9 cellular contexts compared by ENCODE assay signal in the genomic region with DNA sequence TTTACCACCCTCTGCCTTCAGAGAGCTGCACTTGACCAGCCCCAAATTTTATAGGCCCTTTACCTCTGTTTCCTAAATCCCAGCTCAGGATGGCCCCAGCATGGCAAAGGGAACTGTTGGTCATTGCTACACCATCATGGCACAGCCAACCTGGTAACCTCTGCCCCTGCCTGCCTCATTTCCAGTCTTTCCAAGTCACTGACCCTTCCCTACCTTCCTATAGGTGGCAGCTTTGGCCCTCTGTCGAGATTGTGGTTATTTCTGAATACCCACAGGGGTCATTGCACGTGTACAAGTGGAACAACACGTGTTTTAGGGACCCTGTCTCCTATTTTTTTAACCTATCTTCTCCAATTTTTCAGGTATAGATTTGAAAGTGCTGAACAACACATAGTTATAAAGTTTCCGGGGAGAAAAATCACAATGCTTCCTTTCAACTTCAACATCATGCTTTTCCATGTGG. TPM values are rescaled to one million over a fixed set of nuclear protein-coding genes. Genes with fewer than 3 reads are reported as not detected.
DNase-seq lines count a peak whose midpoint lies in the region; ATAC-seq and TF ChIP-seq lines count a peak whose summit lies in the region.
"Had no signal": no experiment of that assay in that cellular context is flagged by ENCODE, and none has a peak within 500 bp of the region (broad histone marks: within the 10 kb centered on the region; RNA-seq: fewer than 3 reads in every experiment).

No MANE protein-coding gene starts in this region.

- H3K4me3 ChIP-seq in Loucy (ENCODE audit: low read length, poor library complexity, severe bottlenecking): no peak overlapping the region
- H3K4me3 ChIP-seq in ascending aorta: peak overlapping the region; percentile 62 to 92

- H3K9me3 ChIP-seq in Loucy (ENCODE audit: insufficient read depth, low read depth, low read length): no peaks in the 10 kb centered on the region
- no peaks in the 10 kb centered on the region for H3K9me3 ChIP-seq in ascending aorta

- no peaks in the 10 kb centered on the region for H3K9me2 ChIP-seq in Loucy (replicated peaks; ENCODE audit: low read depth, low read length)

- H3K36me3 Mint-ChIP-seq in nephron (ENCODE audit: low read depth): no peaks in the 10 kb centered on the region
- H3K36me3 Mint-ChIP-seq in naive thymus-derived CD8-positive, alpha-beta T cell: no peaks in the 10 kb centered on the region

- peaks cover 43% of the 10 kb centered on the region for H3K27me3 Mint-ChIP-seq in nephron (ENCODE audit: low read depth)
- peaks cover 17 to 37% (median 35%) of the 10 kb centered on the region in 5 donors for H3K27me3 Mint-ChIP-seq in naive thymus-derived CD8-positive, alpha-beta T cell

- no peaks in the 10 kb centered on the region for H3K9me3 Mint-ChIP-seq in nephron
- H3K9me3 Mint-ChIP-seq in naive thymus-derived CD8-positive, alpha-beta T cell: no peaks in the 10 kb centered on the region
- H3K9me3 Mint-ChIP-seq: activated CD8-positive, alpha-beta T cell treated with anti-CD3 and anti-CD28 coated beads for 36 hours had no signal

- H3K36me3 ChIP-seq in Loucy (ENCODE audit: insufficient read depth, low read length) (no peaks in the 10 kb centered on the region), ascending aorta (no peaks in the 10 kb centered on the region)

- no peaks in the 10 kb centered on the region for H3F3A ChIP-seq in Loucy (ENCODE audit: low read depth)

- H2AFZ ChIP-seq in Loucy (ENCODE audit: low read length): no peak overlapping the region

- H3K4me1 Mint-ChIP-seq in nephron: peaks cover 34% of the 10 kb centered on the region
- peaks cover 0 to 16% (median 9%) of the 10 kb centered on the region in 4 donors for H3K4me1 Mint-ChIP-seq in naive thymus-derived CD8-positive, alpha-beta T cell

- H3K9ac ChIP-seq in Loucy (ENCODE audit: low read depth, low read length, poor library complexity, severe bottlenecking): no peak overlapping the region

- DNase-seq in G401 (ENCODE audit: low spot score) (peak; percentile 39), ascending aorta (ENCODE audit: low spot score in 2 of 2) (no peak), activated gamma-delta T cell (lab: John Stamatoyannopoulos, UW) (no peak)
- no peak for DNase-seq in naive thymus-derived CD8-positive, alpha-beta T cell
- DNase-seq: activated CD8-positive, alpha-beta T cell treated with anti-CD3 and anti-CD28 coated beads for 36 hours; DMS79 had no signal

- peak overlapping the region; percentile 63 to 90 for H3K27ac ChIP-seq in ascending aorta

- H3K27ac Mint-ChIP-seq in nephron: no peak overlapping the region
- no peak overlapping the region for H3K27ac Mint-ChIP-seq in naive thymus-derived CD8-positive, alpha-beta T cell
- H3K27ac Mint-ChIP-seq: activated CD8-positive, alpha-beta T cell treated with anti-CD3 and anti-CD28 coated beads for 36 hours had no signal

- ATAC-seq in naive thymus-derived CD8-positive, alpha-beta T cell: no peak
- ATAC-seq in HG02981 (IDR thresholded peaks at IDR 0.05; ENCODE audit: unreplicated experiment): no peak
- ATAC-seq: activated CD8-positive, alpha-beta T cell treated with anti-CD3 and anti-CD28 coated beads for 36 hours had no signal

- no peaks in the 10 kb centered on the region for H4K20me1 ChIP-seq in Loucy (ENCODE audit: insufficient read depth, low read length, poor library complexity, severe bottlenecking)

- H3K4me3 Mint-ChIP-seq in nephron: peak overlapping the region; percentile 87 to 92 (median 91)
- H3K4me3 Mint-ChIP-seq in naive thymus-derived CD8-positive, alpha-beta T cell: peak overlapping the region in 1 of 10 donors; percentile 19

- POLR2A ChIA-PET in naive thymus-derived CD8-positive, alpha-beta T cell (lab: Charles Lee): no interaction called here

- no peaks in the 10 kb centered on the region for H3K4me1 ChIP-seq in Loucy (ENCODE audit: insufficient read depth, low read length, poor library complexity, severe bottlenecking)
- peaks cover 3 to 36% of the 10 kb centered on the region in 2 donors for H3K4me1 ChIP-seq in ascending aorta

- in situ Hi-C loops in G401 (cut with HindIII; ENCODE audit: low sequenced_read_pairs): no loop called here

- H3K27me3 ChIP-seq in Loucy (ENCODE audit: insufficient read depth, low read length, poor library complexity, severe bottlenecking) (no peaks in the 10 kb centered on the region), ascending aorta (no peaks in the 10 kb centered on the region)

- no peaks in the 10 kb centered on the region for H3K79me2 ChIP-seq in Loucy (ENCODE audit: insufficient read depth, low read length)

- no peak overlapping the region for H3K4me2 ChIP-seq in Loucy (ENCODE audit: low read depth, low read length, poor library complexity, severe bottlenecking)

- intact Hi-C loops in ascending aorta (cut with DNase I): no loop called here

- peak; percentile 42 for TF ChIP-seq CTCF in Loucy (conservative IDR thresholded peaks at IDR 0.05; ENCODE audit: low read length)
- peak in 2 of 3 experiments; percentile 13 to 37 for TF ChIP-seq CTCF in ascending aorta (IDR thresholded peaks at IDR 0.05)
- peak in 1 of 3 experiments; percentile 14 for TF ChIP-seq CTCF in nephron (IDR thresholded peaks at IDR 0.05; ENCODE audit: unreplicated experiment in 3 of 3)

RNA-seq across cellular contexts. Expression of gene GALNT18, which starts 2.8 kb away (rescaled TPM):
- 0.06 TPM in 1 of 2 replicates, not detected in the other for total RNA-seq in G401 (2014; rRNA removed; shearing (Covaris generic))
- total RNA-seq in ascending aorta: 53.5 TPM
- total RNA-seq in naive thymus-derived CD8-positive, alpha-beta T cell: not detected
- not detected for polyA plus RNA-seq in naive thymus-derived CD8-positive, alpha-beta T cell

Comparison
In these comparisons a context has a peak if more than half of its experiments do, and no peak if none do; other contexts are left out.
1. RNA of gene GALNT18, which starts 2.8 kb away (total RNA-seq): 53.5 TPM in ascending aorta (single experiment); not detected in naive thymus-derived CD8-positive, alpha-beta T cell and 0.06 TPM in G401; every median in the first group is over 10 times any median in the second.